ENCODE assay signal across 19 cellular contexts in the genomic region with DNA sequence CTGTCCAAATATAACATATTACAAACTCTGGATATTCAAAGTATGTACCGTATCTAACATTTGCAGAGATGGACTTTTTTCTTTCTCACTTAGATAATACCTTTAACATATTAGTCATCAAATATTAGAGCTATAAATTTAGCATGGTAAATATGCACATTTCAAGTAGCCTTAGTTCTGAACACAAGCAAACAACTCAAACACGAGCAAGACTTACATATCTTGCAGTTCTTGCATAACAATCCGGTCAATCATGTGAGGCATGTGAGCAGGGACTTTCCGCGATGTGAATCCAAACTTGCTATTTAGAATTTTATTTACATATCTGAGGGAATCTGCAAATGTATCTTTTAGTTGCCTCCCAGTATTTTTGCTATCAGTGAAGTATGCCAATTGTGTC. TPM values are rescaled to one million over a fixed set of nuclear protein-coding genes. Genes with fewer than 3 reads are reported as not detected.
DNase-seq lines count a peak whose midpoint lies in the region; ATAC-seq and TF ChIP-seq lines count a peak whose summit lies in the region.
"Had no signal": no experiment of that assay in that cellular context is flagged by ENCODE, and none has a peak within 500 bp of the region (broad histone marks: within the 10 kb centered on the region; RNA-seq: fewer than 3 reads in every experiment).

No MANE protein-coding gene starts in this region.

- H3K79me2 ChIP-seq in mammary epithelial cell (ENCODE audit: insufficient read depth, low read length), result no peaks in the 10 kb centered on the region
- no peaks in the 10 kb centered on the region for H3K79me2 ChIP-seq in GM23248 (ENCODE audit: insufficient read depth)

- H3K4me1 ChIP-seq in mammary epithelial cell (ENCODE audit: insufficient read depth, low read length), result no peaks in the 10 kb centered on the region
- H3K4me1 ChIP-seq in lower lobe of right lung, result peaks cover 9% of the 10 kb centered on the region
- no peaks in the 10 kb centered on the region for H3K4me1 ChIP-seq in GM23248 (ENCODE audit: insufficient read depth)

- H3K27me3 ChIP-seq in mammary epithelial cell (ENCODE audit: insufficient read depth, low read length) (no peaks in the 10 kb centered on the region), lower lobe of right lung (ENCODE audit: low read depth) (no peaks in the 10 kb centered on the region), GM23248 (replicated peaks; ENCODE audit: insufficient read depth) (no peaks in the 10 kb centered on the region)

- WGBS in mammary epithelial cell (ENCODE audit: low coverage, missing lambda C conversion rate), result 96% methylated on average over 5 of the region's 5 CpGs
- WGBS in GM23248 (ENCODE audit: low coverage in 1 of 2, low lambda C conversion rate in 2 of 2, missing lambda C conversion rate in 2 of 2), 2 experiments, result 92 to 97% methylated on average over 5 of the region's 5 CpGs

- H3K4me3 Mint-ChIP-seq in MCF 10A (ENCODE audit: unreplicated experiment), result no peak overlapping the region

- DNase-seq in MCF 10A (ENCODE audit: unreplicated experiment), result peak; percentile 1
- no peak for DNase-seq in mammary epithelial cell
- DNase-seq in choroid plexus epithelial cell (ENCODE audit: low read depth), result peak; percentile 79
- DNase-seq in lower lobe of right lung, result no peak
- no peak for DNase-seq in glomerular visceral epithelial cell (ENCODE audit: extremely low spot score)
- DNase-seq in Kasumi-1 (lab: John Stamatoyannopoulos, UW), result no peak
- no peak for DNase-seq in GM23248
- DNase-seq: 8988T, COR-L47, NCI-H1092, NCI-H2107, NCI-H446, SK-N-SH had no signal

- H3K9me2 ChIP-seq in GM23248 (ENCODE audit: insufficient read depth), result no peaks in the 10 kb centered on the region
- H3K9me2 ChIP-seq: SK-N-SH had no signal

- CTCF ChIA-PET in MCF 10A (lab: Yijun Ruan, JAX), result interaction anchor here (0.6 to 4.0 kb wide), 5 partner anchors 10 to 348 kb away, joined by 3 to 28 read pairs (median 6); no protein-coding TSS in a partner anchor
- CTCF ChIA-PET in mammary epithelial cell (lab: Charles Lee; ENCODE audit: low non-redundant PET), result no interaction called here

- intact Hi-C loops in MCF 10A (cut with micrococcal nuclease) (no loop called here), mammary epithelial cell (cut with micrococcal nuclease) (no loop called here), lower lobe of right lung (cut with DNase I) (no loop called here)

- H3K4me1 Mint-ChIP-seq in MCF 10A (ENCODE audit: insufficient read depth, unreplicated experiment), result no peaks in the 10 kb centered on the region

- no peaks in the 10 kb centered on the region for H3K9me3 Mint-ChIP-seq in MCF 10A (ENCODE audit: unreplicated experiment)

- in situ Hi-C loops in mammary epithelial cell (cut with MboI; ENCODE audit: low sequenced_read_pairs in 2 of 2) (loop anchor here (10.0 to 25.0 kb wide), 2 partner anchors 347 to 349 kb away; a partner anchor contains a TSS), GM23248 (cut with MboI) (no loop called here)

- POLR2A ChIA-PET in MCF 10A (lab: Yijun Ruan, JAX), result interaction anchor here (0.7 to 1.3 kb wide), 3 partner anchors 195 to 354 kb away, joined by 3 read pairs; a partner anchor contains a TSS

- H3K27me3 Mint-ChIP-seq in MCF 10A (ENCODE audit: insufficient read depth, unreplicated experiment), result no peaks in the 10 kb centered on the region

- no peak overlapping the region for H3K9ac ChIP-seq in mammary epithelial cell (ENCODE audit: insufficient read depth, low read length)
- no peak overlapping the region for H3K9ac ChIP-seq in GM23248
- H3K9ac ChIP-seq: SK-N-SH had no signal

- no peaks in the 10 kb centered on the region for H3K9me3 ChIP-seq in mammary epithelial cell (replicated peaks; ENCODE audit: insufficient read depth, low read length)
- H3K9me3 ChIP-seq in lower lobe of right lung, result no peaks in the 10 kb centered on the region
- H3K9me3 ChIP-seq in GM23248 (ENCODE audit: low read depth), result no peaks in the 10 kb centered on the region
- H3K9me3 ChIP-seq: SK-N-SH had no signal

- H3K27ac Mint-ChIP-seq in MCF 10A (ENCODE audit: low read depth, unreplicated experiment), result no peak overlapping the region

- H3F3A ChIP-seq in GM23248 (ENCODE audit: insufficient read depth), result no peaks in the 10 kb centered on the region

- H2AFZ ChIP-seq in mammary epithelial cell (ENCODE audit: low read depth, low read length), result no peak overlapping the region
- no peak overlapping the region for H2AFZ ChIP-seq in GM23248

- TF ChIP-seq CTCF in MCF 10A (IDR thresholded peaks at IDR 0.05; ENCODE audit: unreplicated experiment), result no peak
- TF ChIP-seq CTCF in mammary epithelial cell (conservative IDR thresholded peaks at IDR 0.05 in 1 of 2, IDR thresholded peaks at IDR 0.05 in 1 of 2; ENCODE audit: extremely low read depth in 1 of 2, insufficient read depth in 1 of 2, low read depth in 1 of 2, low read length in 2 of 2), result no peak
- TF ChIP-seq CTCF in choroid plexus epithelial cell (conservative IDR thresholded peaks at IDR 0.05; ENCODE audit: low read depth, low read length), result no peak
- TF ChIP-seq CTCF in lower lobe of right lung (IDR thresholded peaks at IDR 0.05), result no peak

- H3K4me3 ChIP-seq in mammary epithelial cell (replicated peaks in 1 of 3; ENCODE audit: insufficient read depth in 1 of 3, low read depth in 2 of 3, low read length in 3 of 3), result no peak overlapping the region
- H3K4me3 ChIP-seq in choroid plexus epithelial cell (ENCODE audit: low read depth, low read length), result no peak overlapping the region
- H3K4me3 ChIP-seq in lower lobe of right lung, result no peak overlapping the region
- H3K4me3 ChIP-seq in GM23248, result no peak overlapping the region

- peak; percentile 49 to 74 for ATAC-seq in lower lobe of right lung
- ATAC-seq in GM18511 (IDR thresholded peaks at IDR 0.05; ENCODE audit: unreplicated experiment), result no peak
- ATAC-seq: HCT116, Right ventricle myocardium inferior had no signal

- H3K27ac ChIP-seq in mammary epithelial cell (ENCODE audit: insufficient read depth, low read depth, low read length) (no peak overlapping the region), lower lobe of right lung (no peak overlapping the region), GM23248 (no peak overlapping the region)
- H3K27ac ChIP-seq: C4-2B had no signal

- H3K36me3 Mint-ChIP-seq in MCF 10A (ENCODE audit: insufficient read depth, unreplicated experiment), result peaks cover 17% of the 10 kb centered on the region

- H4K20me1 ChIP-seq in mammary epithelial cell (ENCODE audit: insufficient read depth, low read length) (no peaks in the 10 kb centered on the region), GM23248 (ENCODE audit: insufficient read depth) (no peaks in the 10 kb centered on the region)

- H3K4me2 ChIP-seq in mammary epithelial cell (ENCODE audit: insufficient read depth, low read depth, low read length) (no peak overlapping the region), GM23248 (ENCODE audit: unreplicated experiment) (no peak overlapping the region)
- H3K4me2 ChIP-seq: SK-N-SH had no signal

- dilution Hi-C loops in mammary epithelial cell (cut with HindIII; ENCODE audit: low sequenced_read_pairs), result no loop called here

- H3K36me3 ChIP-seq in mammary epithelial cell (ENCODE audit: insufficient read depth, low read length), result peaks cover 13% of the 10 kb centered on the region
- H3K36me3 ChIP-seq in lower lobe of right lung, result peaks cover 63% of the 10 kb centered on the region
- H3K36me3 ChIP-seq in GM23248 (ENCODE audit: low read depth), result peaks cover 31% of the 10 kb centered on the region

- BruUV-seq in MCF 10A (replicated peaks; lab: Mats Ljungman, UMichigan) (no TSS peak), mammary epithelial cell (replicated peaks; lab: Mats Ljungman, UMichigan) (no TSS peak)

RNA-seq across cellular contexts. Expression of a gene that starts 22.1 kb away (rescaled TPM):
- total RNA-seq in MCF 10A (2022) (not detected in 2 replicates), mammary epithelial cell (under 1 TPM in 1 of 2 donors, not detected in 1; 0.50 TPM), lower lobe of right lung (0.71 TPM)
- polyA plus RNA-seq in mammary epithelial cell (not detected), GM23248 (2016; fragmentation: Nextera tagmentation; extraction: Ambion mirVana) (0.39 and 0.77 TPM in 2 replicates)
- not detected for polyA minus RNA-seq in mammary epithelial cell
- not detected in 2 replicates for total RNA-seq in GM23248 (2014; rRNA removed; shearing (Covaris generic))
- total RNA-seq: G401, HT1080, Right ventricle myocardium inferior had no signal

Comparison
In these comparisons a context has a peak if more than half of its experiments do, and no peak if none do; other contexts are left out.
1. DNase-seq: peak in MCF 10A (single experiment) and choroid plexus epithelial cell (single experiment); none in mammary epithelial cell (single experiment), lower lobe of right lung (single experiment), glomerular visceral epithelial cell (single experiment), Kasumi-1 (0 of 2) and GM23248 (single experiment).